Comparison of ENCODE assay signal across 15 cellular contexts in genomic region chr2:130380096-130380934, GRCh38. TPM values are rescaled to one million over a fixed set of nuclear protein-coding genes. Genes with fewer than 3 reads are reported as not detected.
A peak's percentile ranks its signal among the peaks of the same experiment; 100 is the strongest.
DNase-seq lines count a peak whose midpoint lies in the region; ATAC-seq and TF ChIP-seq lines count a peak whose summit lies in the region.
"Had no signal": no experiment of that assay in that cellular context is flagged by ENCODE, and none has a peak within 500 bp of the region (broad histone marks: within the 10 kb centered on the region; RNA-seq: fewer than 3 reads in every experiment).

No MANE protein-coding gene starts in this region.

- no peak overlapping the region for H3K4me3 Mint-ChIP-seq in activated CD8-positive, alpha-beta T cell treated with anti-CD3 and anti-CD28 coated beads for 36 hours
- no peak overlapping the region for H3K4me3 Mint-ChIP-seq in memory B cell
- H3K4me3 Mint-ChIP-seq: neural crest cell had no signal

- POLR2A ChIA-PET in activated CD8-positive, alpha-beta T cell treated with anti-CD3 and anti-CD28 coated beads for 36 hours (lab: Charles Lee) = interaction anchor here (0.9 to 1.5 kb wide), 3 partner anchors 10 to 200 kb away, joined by 3 to 4 read pairs (median 3); no protein-coding TSS in a partner anchor
- POLR2A ChIA-PET in HEK293T (lab: Yijun Ruan, JAX) = no interaction called here

- H3K27me3 Mint-ChIP-seq in activated CD8-positive, alpha-beta T cell treated with anti-CD3 and anti-CD28 coated beads for 36 hours = no peaks in the 10 kb centered on the region
- H3K27me3 Mint-ChIP-seq in memory B cell = no peaks in the 10 kb centered on the region

- DNase-seq in COLO829 (ENCODE audit: low spot score) (peak; percentile 44), HT1080 (ENCODE audit: low read depth) (peak; percentile 34), memory B cell (ENCODE audit: low spot score in 2 of 2) (no peak), HEK293T (ENCODE audit: extremely low spot score) (no peak), GM13977 (ENCODE audit: low spot score) (no peak), cortex of kidney (lab: John Stamatoyannopoulos, UW) (no peak)
- peak; percentile 67 for DNase-seq in activated CD8-positive, alpha-beta T cell treated with anti-CD3 and anti-CD28 coated beads for 36 hours
- DNase-seq: activated effector memory CD4-positive, alpha-beta T cell treated with anti-CD3 and anti-CD28 coated beads, Interleukin-2, amount 50 U/mL, for 16 hours; central memory CD4-positive, alpha-beta T cell; hippocampal formation; NCI-H146; NCI-H774; SIG-M5 had no signal

- TF ChIP-seq CTCF in activated CD8-positive, alpha-beta T cell treated with anti-CD3 and anti-CD28 coated beads for 36 hours (IDR thresholded peaks at IDR 0.05) = no peak
- no peak for TF ChIP-seq CTCF in GM13977 (IDR thresholded peaks at IDR 0.05; ENCODE audit: extremely low read depth, insufficient read depth, missing control alignments)

- peaks cover 47% of the 10 kb centered on the region for H3K4me1 Mint-ChIP-seq in activated CD8-positive, alpha-beta T cell treated with anti-CD3 and anti-CD28 coated beads for 36 hours (ENCODE audit: low read depth)
- peaks cover 51% of the 10 kb centered on the region for H3K4me1 Mint-ChIP-seq in memory B cell
- H3K4me1 Mint-ChIP-seq: neural crest cell had no signal

- in situ Hi-C loops in GM13977 (cut with MboI; ENCODE audit: low pct_unique_long_range_greater_than_20kb, low sequenced_read_pairs, unreplicated experiment) = loop anchor here (25.0 kb wide), 1 partner anchor 93 kb away; no protein-coding TSS in a partner anchor

- H3K36me3 Mint-ChIP-seq in activated CD8-positive, alpha-beta T cell treated with anti-CD3 and anti-CD28 coated beads for 36 hours (ENCODE audit: low read depth) = peaks cover 15% of the 10 kb centered on the region
- peaks cover 29% of the 10 kb centered on the region for H3K36me3 Mint-ChIP-seq in memory B cell

- H3K27ac Mint-ChIP-seq in activated CD8-positive, alpha-beta T cell treated with anti-CD3 and anti-CD28 coated beads for 36 hours = no peak overlapping the region
- peak overlapping the region; percentile 93 for H3K27ac Mint-ChIP-seq in memory B cell

- intact Hi-C loops in activated CD8-positive, alpha-beta T cell treated with anti-CD3 and anti-CD28 coated beads for 36 hours (cut with micrococcal nuclease) = no loop called here

- CTCF ChIA-PET in activated CD8-positive, alpha-beta T cell treated with anti-CD3 and anti-CD28 coated beads for 36 hours (lab: Charles Lee) = no interaction called here
- CTCF ChIA-PET in HEK293T (lab: Yijun Ruan, JAX) = no interaction called here

- H3K9me3 Mint-ChIP-seq in activated CD8-positive, alpha-beta T cell treated with anti-CD3 and anti-CD28 coated beads for 36 hours = no peaks in the 10 kb centered on the region
- H3K9me3 Mint-ChIP-seq in memory B cell = no peaks in the 10 kb centered on the region
- H3K9me3 Mint-ChIP-seq: neural crest cell had no signal

- ATAC-seq in activated CD8-positive, alpha-beta T cell treated with anti-CD3 and anti-CD28 coated beads for 36 hours = peak; percentile 87
- no peak for ATAC-seq in memory B cell (ENCODE audit: low read depth)
- ATAC-seq: HCT116 had no signal

TF ChIP-seq in HEK293T, 16 proteins besides CTCF, POLR2A, EP300 and RAD21:
- TF ChIP-seq NFRKB (IDR thresholded peaks at IDR 0.05) (no peak), FOXM1 (IDR thresholded peaks at IDR 0.05; ENCODE audit: borderline replicate concordance) (no peak), ELF4 (IDR thresholded peaks at IDR 0.05) (no peak), FOXA1 (IDR thresholded peaks at IDR 0.05) (no peak), PKNOX1 (IDR thresholded peaks at IDR 0.05) (no peak)

RNA-seq across cellular contexts. Expression of gene PTPN18, which starts 24.5 kb away (rescaled TPM):
- 13.5 and 20.3 TPM in 2 replicates for total RNA-seq in HT1080 (2014; rRNA removed; shearing (Covaris generic))
- 29.9 and 33.0 TPM in 2 replicates for polyA plus RNA-seq in HT1080 (2015; cell fraction: cytosol; rRNA removed)
- 38.4 and 43.8 TPM in 2 replicates for polyA plus RNA-seq in HT1080 (2015; cell fraction: nucleus; rRNA removed)
- 10 to 100 TPM; 32.9 to 35.4 TPM for total RNA-seq in activated CD8-positive, alpha-beta T cell treated with anti-CD3 and anti-CD28 coated beads for 36 hours

RNA-seq across cellular contexts. Expression of gene IMP4, which starts 37.6 kb away (rescaled TPM):
- 213 and 223 TPM in 2 replicates for total RNA-seq in HT1080 (2014; rRNA removed; shearing (Covaris generic))
- polyA plus RNA-seq in HT1080 (2015; cell fraction: cytosol; rRNA removed) = 171 and 185 TPM in 2 replicates
- 155 and 170 TPM in 2 replicates for polyA plus RNA-seq in HT1080 (2015; cell fraction: nucleus; rRNA removed)
- total RNA-seq in activated CD8-positive, alpha-beta T cell treated with anti-CD3 and anti-CD28 coated beads for 36 hours = 100 to 1,000 TPM; 160 to 163 TPM

Comparison
In these comparisons a context has a peak if more than half of its experiments do, and no peak if none do; other contexts are left out.
1. DNase-seq: peak in COLO829 (single experiment), HT1080 (single experiment) and activated CD8-positive, alpha-beta T cell treated with anti-CD3 and anti-CD28 coated beads for 36 hours (single experiment); none in memory B cell (0 of 2), HEK293T (single experiment), GM13977 (single experiment) and cortex of kidney (single experiment).